ENCODE assay signal across 17 cellular contexts in the genomic region with DNA sequence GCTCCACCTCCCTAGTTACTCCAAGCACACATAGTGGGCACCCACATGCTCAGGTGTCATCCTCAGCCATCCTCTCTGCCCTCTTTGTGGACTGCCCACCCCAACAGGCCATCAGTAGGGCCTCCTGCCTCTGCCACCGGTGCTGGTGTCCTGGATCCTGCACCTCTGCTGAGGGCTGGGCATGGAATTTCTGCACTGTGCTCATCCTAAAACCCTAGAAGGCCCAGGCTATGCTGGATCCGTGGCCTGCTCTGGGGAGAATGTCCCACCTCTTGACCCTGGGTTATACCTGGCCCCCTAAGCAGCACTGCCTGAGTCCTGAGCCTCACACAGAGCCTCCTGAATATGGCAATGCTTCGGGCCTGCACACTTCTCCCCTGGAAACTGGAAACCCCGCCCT.
A peak's percentile ranks its signal among the peaks of the same experiment; 100 is the strongest.
DNase-seq lines count a peak whose midpoint lies in the region; ATAC-seq and TF ChIP-seq lines count a peak whose summit lies in the region.
"Had no signal": no experiment of that assay in that cellular context is flagged by ENCODE, and none has a peak within 500 bp of the region (broad histone marks: within the 10 kb centered on the region; RNA-seq: fewer than 3 reads in every experiment).

No MANE protein-coding gene starts in this region.

- H3K9me3 ChIP-seq in spleen (no peaks in the 10 kb centered on the region), smooth muscle cell (replicated peaks; ENCODE audit: low read depth) (no peaks in the 10 kb centered on the region)
- H3K9me3 ChIP-seq: BE2C, MG63 had no signal

- H2AFZ ChIP-seq in smooth muscle cell (ENCODE audit: low read depth) = no peak overlapping the region

- DNase-seq in stimulated activated CD4-positive, alpha-beta T cell treated with anti-CD3 and anti-CD28 coated beads, Interleukin-4, amount 100 ng/mL, for 24 hours = peak; percentile 1
- DNase-seq in stimulated activated CD4-positive, alpha-beta T cell treated with anti-CD3 and anti-CD28 coated beads, Interleukin-12 subunit alpha, Interleukin-12 subunit beta, amount 100 ng/mL, for 4 hours = no peak
- DNase-seq in islet precursor cell = peak; percentile 44
- peak; percentile 43 for DNase-seq in spleen
- DNase-seq in T-cell = no peak
- no peak for DNase-seq in SKM-1 (lab: John Stamatoyannopoulos, UW; ENCODE audit: unreplicated experiment)
- DNase-seq in smooth muscle cell (lab: John Stamatoyannopoulos, UW; ENCODE audit: unreplicated experiment) = no peak
- DNase-seq: BE2C; CD8-positive, alpha-beta memory T cell; MG63; NCI-H1092 treated with DMSO at 0.1 percent for 48 hours; NCI-H1694 treated with DMSO at 0.1 percent for 48 hours; NCI-H69; PC-3; Right ventricle myocardium superior had no signal

- H3K4me3 Mint-ChIP-seq in T-cell = no peak overlapping the region
- H3K4me3 Mint-ChIP-seq: CD8-positive, alpha-beta memory T cell had no signal

- no peaks in the 10 kb centered on the region for H3K36me3 Mint-ChIP-seq in T-cell
- H3K36me3 Mint-ChIP-seq: CD8-positive, alpha-beta memory T cell had no signal

- H3K79me2 ChIP-seq in smooth muscle cell (ENCODE audit: low read depth) = no peaks in the 10 kb centered on the region

- H3K36me3 ChIP-seq in spleen (no peaks in the 10 kb centered on the region), smooth muscle cell (ENCODE audit: low read depth) (no peaks in the 10 kb centered on the region)
- H3K36me3 ChIP-seq: BE2C, MG63 had no signal

- no peak overlapping the region for H3K9ac ChIP-seq in smooth muscle cell (ENCODE audit: low read depth)
- H3K9ac ChIP-seq: KMS-11 had no signal

- H3K27ac ChIP-seq in spleen = no peak overlapping the region
- no peak overlapping the region for H3K27ac ChIP-seq in smooth muscle cell (ENCODE audit: low read depth)
- H3K27ac ChIP-seq: KMS-11 had no signal

- CTCF ChIA-PET in T-cell (lab: Charles Lee) = no interaction called here

- H3K4me1 ChIP-seq in spleen (no peaks in the 10 kb centered on the region), smooth muscle cell (ENCODE audit: low read depth) (no peaks in the 10 kb centered on the region)

- 56 to 76% (median 63%) methylated on average over 4 of the region's 4 CpGs for WGBS in spleen, 5 donors
- 88% methylated on average over 4 of the region's 4 CpGs for WGBS in smooth muscle cell (ENCODE audit: low lambda C conversion rate)

- no peak overlapping the region for H3K4me2 ChIP-seq in smooth muscle cell
- H3K4me2 ChIP-seq: KMS-11 had no signal

- no peaks in the 10 kb centered on the region for H4K20me1 ChIP-seq in smooth muscle cell (ENCODE audit: low read depth)

- H3K27ac Mint-ChIP-seq in T-cell = no peak overlapping the region
- H3K27ac Mint-ChIP-seq: CD8-positive, alpha-beta memory T cell had no signal

- H3K9me3 Mint-ChIP-seq in T-cell = no peaks in the 10 kb centered on the region
- H3K9me3 Mint-ChIP-seq: CD8-positive, alpha-beta memory T cell had no signal

- intact Hi-C loops in spleen (cut with DNase I; ENCODE audit: low total_unique reads) = no loop called here

- no peak for TF ChIP-seq POLR2A in spleen (IDR thresholded peaks at IDR 0.05)

- H3K4me1 Mint-ChIP-seq in T-cell = no peaks in the 10 kb centered on the region
- H3K4me1 Mint-ChIP-seq: CD8-positive, alpha-beta memory T cell had no signal

- H3K4me3 ChIP-seq in spleen (no peak overlapping the region), smooth muscle cell (no peak overlapping the region)
- H3K4me3 ChIP-seq: MG63 had no signal

- H3K27me3 Mint-ChIP-seq in T-cell = peaks cover 19 to 25% of the 10 kb centered on the region in 2 donors

- H3F3A ChIP-seq in smooth muscle cell (ENCODE audit: low read depth) = no peaks in the 10 kb centered on the region

- TF ChIP-seq CTCF in spleen (IDR thresholded peaks at IDR 0.05 in 8 of 11, conservative IDR thresholded peaks at IDR 0.05 in 3 of 11) = no peak
- TF ChIP-seq CTCF in smooth muscle cell (IDR thresholded peaks at IDR 0.05; ENCODE audit: borderline replicate concordance, insufficient read depth, poor library complexity, severe bottlenecking) = no peak

- ATAC-seq in T-cell (replicated peaks in 1 of 4) = no peak
- ATAC-seq: HepG2, PC-3 had no signal

- POLR2A ChIA-PET in T-cell (lab: Charles Lee) = no interaction called here

- H3K27me3 ChIP-seq in spleen (replicated peaks in 1 of 7) (peaks cover 0 to 52% (median 0%) of the 10 kb centered on the region in 7 donors), smooth muscle cell (ENCODE audit: low read depth) (no peaks in the 10 kb centered on the region)
- H3K27me3 ChIP-seq: MG63 had no signal

Comparison
In these comparisons a context has a peak if more than half of its experiments do, and no peak if none do; other contexts are left out.
1. DNase-seq: peak in stimulated activated CD4-positive, alpha-beta T cell treated with anti-CD3 and anti-CD28 coated beads, Interleukin-4, amount 100 ng/mL, for 24 hours (single experiment), islet precursor cell (single experiment) and spleen (single experiment); none in stimulated activated CD4-positive, alpha-beta T cell treated with anti-CD3 and anti-CD28 coated beads, Interleukin-12 subunit alpha, Interleukin-12 subunit beta, amount 100 ng/mL, for 4 hours (single experiment), T-cell (0 of 34), SKM-1 (single experiment) and smooth muscle cell (single experiment).